27 cellular contexts compared by ENCODE assay signal in genomic region chr2:144921131-144921530, GRCh38.
"Had no signal": no experiment of that assay in that cellular context is flagged by ENCODE, and none has a peak within 500 bp of the region (broad histone marks: within the 10 kb centered on the region; RNA-seq: fewer than 3 reads in every experiment).

No MANE protein-coding gene starts in this region.

- H3K4me1 ChIP-seq: pancreas, psoas muscle, right lobe of liver, sigmoid colon, stomach, thyroid gland, transverse colon, upper lobe of right lung, uterus had no signal

- H3K9me3 ChIP-seq: neutrophil, pancreas, psoas muscle, sigmoid colon, stomach, thoracic aorta, thyroid gland, transverse colon, upper lobe of right lung had no signal

- H3K36me3 Mint-ChIP-seq: naive thymus-derived CD4-positive, alpha-beta T cell; stimulated activated effector memory CD8-positive, alpha-beta T cell treated with anti-CD3 and anti-CD28 coated beads, Interleukin-12 subunit alpha, Interleukin-12 subunit beta, amount 100 ng/mL, for 72 hours; stimulated activated naive B cell treated with anti-CD40 and anti-IgM and Interleukin-4, amounts not matched to agents 10 μg/mL and 1 μg/mL and 100 μg/mL, for 72 hours; type B pancreatic cell had no signal

- H3K27me3 ChIP-seq: neutrophil, pancreas, right lobe of liver, sigmoid colon, stomach, thyroid gland, transverse colon, upper lobe of right lung, uterus had no signal

- H3K9me3 Mint-ChIP-seq: natural killer cell; stimulated activated effector memory CD8-positive, alpha-beta T cell treated with anti-CD3 and anti-CD28 coated beads, Interleukin-12 subunit alpha, Interleukin-12 subunit beta, amount 100 ng/mL, for 72 hours had no signal

- H3K4me3 Mint-ChIP-seq: naive thymus-derived CD4-positive, alpha-beta T cell; natural killer cell; nephron; neural crest cell; stimulated activated effector memory CD8-positive, alpha-beta T cell treated with anti-CD3 and anti-CD28 coated beads, Interleukin-12 subunit alpha, Interleukin-12 subunit beta, amount 100 ng/mL, for 72 hours; stimulated activated naive B cell treated with anti-CD40 and anti-IgM and Interleukin-4, amounts not matched to agents 10 μg/mL and 1 μg/mL and 100 μg/mL, for 72 hours; stimulated activated naive CD8-positive, alpha-beta T cell treated with anti-CD3 and anti-CD28 coated beads, Interleukin-15, Interleukin-2, amounts not matched to agents 100 ng/mL and 50 ng/mL, for 24 hours; type B pancreatic cell had no signal

- H3K27ac ChIP-seq: neutrophil, pancreas, psoas muscle, right lobe of liver, sigmoid colon, skin epidermis, stomach, thoracic aorta, thyroid gland, transverse colon, upper lobe of right lung, uterus had no signal

- DNase-seq: naive thymus-derived CD4-positive, alpha-beta T cell; natural killer cell; nucleus accumbens; pancreas; psoas muscle; right cardiac atrium; right lobe of liver; sigmoid colon; stimulated activated CD4-positive, alpha-beta T cell treated with anti-CD3 and anti-CD28 coated beads, Interleukin-15, amount 100 ng/mL, for 24 hours; stimulated activated CD4-positive, alpha-beta T cell treated with anti-CD3 and anti-CD28 coated beads, Interleukin-2, amount 100 ng/mL, for 24 hours; stimulated activated CD4-positive, alpha-beta T cell treated with anti-CD3 and anti-CD28 coated beads, Interleukin-2, amount 100 ng/mL, for 48 hours; stimulated activated CD4-positive, alpha-beta T cell treated with anti-CD3 and anti-CD28 coated beads, Interleukin-4, amount 100 ng/mL, for 24 hours; stimulated activated naive B cell treated with anti-CD40 and anti-IgM and Interleukin-4, amounts not matched to agents 10 μg/mL and 1 μg/mL and 100 μg/mL, for 72 hours; stimulated activated naive CD4-positive, alpha-beta T cell treated with Interleukin-2 at 50 U/mL for 16 hours; stomach; thyroid gland; transverse colon; upper lobe of right lung; uterus had no signal

- H3K27me3 Mint-ChIP-seq: naive thymus-derived CD4-positive, alpha-beta T cell; stimulated activated naive B cell treated with anti-CD40 and anti-IgM and Interleukin-4, amounts not matched to agents 10 μg/mL and 1 μg/mL and 100 μg/mL, for 72 hours; stimulated activated naive CD8-positive, alpha-beta T cell treated with anti-CD3 and anti-CD28 coated beads, Interleukin-15, Interleukin-2, amounts not matched to agents 100 ng/mL and 50 ng/mL, for 24 hours had no signal

- ATAC-seq: naive thymus-derived CD4-positive, alpha-beta T cell; natural killer cell; pancreas; psoas muscle; right cardiac atrium; right lobe of liver; stimulated activated effector memory CD8-positive, alpha-beta T cell treated with anti-CD3 and anti-CD28 coated beads, Interleukin-12 subunit alpha, Interleukin-12 subunit beta, amount 100 ng/mL, for 72 hours; stimulated activated naive B cell treated with anti-CD40 and anti-IgM and Interleukin-4, amounts not matched to agents 10 μg/mL and 1 μg/mL and 100 μg/mL, for 72 hours; upper lobe of right lung had no signal

- H3K36me3 ChIP-seq: neutrophil, pancreas, right lobe of liver, sigmoid colon, stomach, thoracic aorta, thyroid gland, transverse colon, upper lobe of right lung, uterus had no signal

- H3K4me1 Mint-ChIP-seq: naive thymus-derived CD4-positive, alpha-beta T cell; nephron had no signal

- H3K4me3 ChIP-seq: pancreas, psoas muscle, right lobe of liver, sigmoid colon, skin epidermis, stomach, thoracic aorta, thyroid gland, transverse colon, upper lobe of right lung, uterus had no signal

- H3K27ac Mint-ChIP-seq: naive thymus-derived CD4-positive, alpha-beta T cell; natural killer cell; nephron; stimulated activated effector memory CD8-positive, alpha-beta T cell treated with anti-CD3 and anti-CD28 coated beads, Interleukin-12 subunit alpha, Interleukin-12 subunit beta, amount 100 ng/mL, for 72 hours; stimulated activated naive B cell treated with anti-CD40 and anti-IgM and Interleukin-4, amounts not matched to agents 10 μg/mL and 1 μg/mL and 100 μg/mL, for 72 hours; stimulated activated naive CD8-positive, alpha-beta T cell treated with anti-CD3 and anti-CD28 coated beads, Interleukin-15, Interleukin-2, amounts not matched to agents 100 ng/mL and 50 ng/mL, for 24 hours; type B pancreatic cell had no signal
